17 cellular contexts compared by ENCODE assay signal in the genomic region with DNA sequence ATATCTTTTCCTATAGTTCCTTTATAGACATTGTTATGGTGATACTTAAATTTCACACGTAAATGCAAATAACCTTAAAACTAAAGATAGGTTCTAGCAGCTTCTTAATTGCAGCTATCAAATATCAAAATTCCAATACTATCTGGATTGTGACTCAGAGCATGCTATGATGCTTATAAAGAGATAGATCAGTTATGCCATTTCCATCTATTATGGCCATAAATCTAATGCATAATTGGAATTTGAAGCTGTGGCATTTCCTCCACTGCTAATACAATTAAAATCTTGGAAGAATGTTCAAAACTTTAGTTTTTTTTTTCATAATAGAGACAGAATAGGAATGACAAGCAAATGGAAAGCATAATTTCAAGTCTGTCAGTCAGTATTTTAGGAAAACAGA.
DNase-seq lines count a peak whose midpoint lies in the region; ATAC-seq and TF ChIP-seq lines count a peak whose summit lies in the region.
"Had no signal": no experiment of that assay in that cellular context is flagged by ENCODE, and none has a peak within 500 bp of the region (broad histone marks: within the 10 kb centered on the region; RNA-seq: fewer than 3 reads in every experiment).

No MANE protein-coding gene starts in this region.

- intact Hi-C loops in sciatic nerve (cut with DNase I): no loop called here

- POLR2A ChIA-PET in SK-N-SH (lab: Yijun Ruan, JAX): no interaction called here

- no peaks in the 10 kb centered on the region for H3K4me1 Mint-ChIP-seq in neural progenitor cell
- H3K4me1 Mint-ChIP-seq: B cell; CD4-positive, CD25-positive, alpha-beta regulatory T cell; GM23338; H9 had no signal

- H3K4me3 ChIP-seq in SK-N-SH (ENCODE audit: low read depth in 2 of 2, low read length in 1 of 2) (no peak overlapping the region), neural progenitor cell (no peak overlapping the region)
- H3K4me3 ChIP-seq: BLaER1, GM23338 had no signal

- no peak for TF ChIP-seq RAD21 in SK-N-SH (IDR thresholded peaks at IDR 0.05; ENCODE audit: low read length)

- ATAC-seq in sciatic nerve (no peak), HG02763 (IDR thresholded peaks at IDR 0.05; ENCODE audit: unreplicated experiment) (no peak)
- ATAC-seq: CD8-positive, alpha-beta T cell; GM23338 had no signal

- WGBS in SK-N-SH (ENCODE audit: low lambda C conversion rate): 20% methylated on average over 1 of the region's 1 CpG

- H3K36me3 Mint-ChIP-seq in neural progenitor cell: no peaks in the 10 kb centered on the region
- H3K36me3 Mint-ChIP-seq: CD4-positive, CD25-positive, alpha-beta regulatory T cell; CD8-positive, alpha-beta T cell had no signal

- H3K4me3 Mint-ChIP-seq in neural progenitor cell: no peak overlapping the region
- H3K4me3 Mint-ChIP-seq: B cell; CD4-positive, CD25-positive, alpha-beta regulatory T cell; CD8-positive, alpha-beta T cell; GM23338; H9 had no signal

- H2AFZ ChIP-seq in SK-N-SH (ENCODE audit: low read depth) (peak overlapping the region; percentile 62; the same call in 1 of the 2 replicates), neural progenitor cell (replicated peaks) (peak overlapping the region; percentile 1)
- H2AFZ ChIP-seq: GM23338 had no signal

- no peak for TF ChIP-seq CTCF in SK-N-SH (IDR thresholded peaks at IDR 0.05)
- no peak for TF ChIP-seq CTCF in neural progenitor cell (IDR thresholded peaks at IDR 0.05)

- H3K27me3 ChIP-seq in SK-N-SH (ENCODE audit: insufficient read depth): no peaks in the 10 kb centered on the region
- H3K27me3 ChIP-seq in neural progenitor cell: no peaks in the 10 kb centered on the region
- H3K27me3 ChIP-seq: BLaER1 had no signal

- CTCF ChIA-PET in SK-N-SH (lab: Yijun Ruan, JAX): no interaction called here

- H3K27me3 Mint-ChIP-seq in neural progenitor cell (ENCODE audit: insufficient read depth, low read depth): no peaks in the 10 kb centered on the region
- H3K27me3 Mint-ChIP-seq: B cell; CD4-positive, CD25-positive, alpha-beta regulatory T cell had no signal

- H3K9me3 ChIP-seq in SK-N-SH (no peaks in the 10 kb centered on the region), neural progenitor cell (ENCODE audit: low read depth) (no peaks in the 10 kb centered on the region)
- H3K9me3 ChIP-seq: BLaER1, Caco-2 had no signal

- DNase-seq in EL (peak; percentile 30), SK-N-SH (no peak), neural progenitor cell (ENCODE audit: low spot score) (no peak), NCI-H2081 (lab: John Stamatoyannopoulos, UW) (no peak), sciatic nerve (ENCODE audit: low spot score) (no peak)
- DNase-seq: Caco-2; CD4-positive, CD25-positive, alpha-beta regulatory T cell; CD8-positive, alpha-beta T cell; DMS153; DND-41; GF-D8; H9 had no signal

- H3K9ac ChIP-seq in SK-N-SH (no peak overlapping the region), neural progenitor cell (no peak overlapping the region)
- H3K9ac ChIP-seq: BLaER1 had no signal

- H3K9me3 Mint-ChIP-seq in neural progenitor cell: no peaks in the 10 kb centered on the region
- H3K9me3 Mint-ChIP-seq: CD4-positive, CD25-positive, alpha-beta regulatory T cell; CD8-positive, alpha-beta T cell; GM23338; H9 had no signal

- peak; percentile 53 to 87 for TF ChIP-seq EP300 in SK-N-SH (IDR thresholded peaks at IDR 0.05; ENCODE audit: borderline replicate concordance in 1 of 2, low read depth in 1 of 2, low read length in 1 of 2)

- H3F3A ChIP-seq in SK-N-SH (replicated peaks; ENCODE audit: insufficient read depth) (peaks cover 8% of the 10 kb centered on the region), neural progenitor cell (ENCODE audit: low read depth) (no peaks in the 10 kb centered on the region)

- H4K20me1 ChIP-seq in SK-N-SH (ENCODE audit: insufficient read depth) (no peaks in the 10 kb centered on the region), neural progenitor cell (ENCODE audit: low read depth) (no peaks in the 10 kb centered on the region)
- H4K20me1 ChIP-seq: BLaER1 had no signal

- no peak overlapping the region for H3K27ac ChIP-seq in SK-N-SH (ENCODE audit: low read depth in 2 of 2, low read length in 1 of 2)
- H3K27ac ChIP-seq in neural progenitor cell: no peak overlapping the region
- H3K27ac ChIP-seq: BLaER1, C4-2B had no signal

- H3K9me2 ChIP-seq in SK-N-SH: no peaks in the 10 kb centered on the region

- peaks cover 0 to 16% of the 10 kb centered on the region in 2 experiments; a peak in 1 of 4 replicates for H3K4me1 ChIP-seq in SK-N-SH (ENCODE audit: control insufficient read depth in 1 of 2, insufficient read depth in 2 of 2, low read depth in 1 of 2, low read length in 1 of 2)
- H3K4me1 ChIP-seq in neural progenitor cell: no peaks in the 10 kb centered on the region
- H3K4me1 ChIP-seq: BLaER1, Caco-2 had no signal

- H3K36me3 ChIP-seq in SK-N-SH (replicated peaks in 1 of 2; ENCODE audit: control insufficient read depth in 1 of 2, insufficient read depth in 2 of 2, low read length in 1 of 2): no peaks in the 10 kb centered on the region
- no peaks in the 10 kb centered on the region for H3K36me3 ChIP-seq in neural progenitor cell
- H3K36me3 ChIP-seq: BLaER1 had no signal

- no peak overlapping the region for H3K4me2 ChIP-seq in SK-N-SH
- no peak overlapping the region for H3K4me2 ChIP-seq in neural progenitor cell
- H3K4me2 ChIP-seq: BLaER1, GM23338 had no signal

- no peaks in the 10 kb centered on the region for H3K79me2 ChIP-seq in SK-N-SH (ENCODE audit: insufficient read depth)
- H3K79me2 ChIP-seq in neural progenitor cell (ENCODE audit: low read depth): no peaks in the 10 kb centered on the region

- H3K27ac Mint-ChIP-seq in neural progenitor cell: no peak overlapping the region
- H3K27ac Mint-ChIP-seq: B cell; CD4-positive, CD25-positive, alpha-beta regulatory T cell; CD8-positive, alpha-beta T cell; GM23338; H9 had no signal

TF ChIP-seq in SK-N-SH, 30 proteins besides CTCF, POLR2A, EP300 and RAD21 (continues in another document):
- peak; percentile 41; the same call in 1 of the 2 replicates for TF ChIP-seq POLR2AphosphoS5 (IDR thresholded peaks at IDR 0.05; ENCODE audit: low read depth, low read length)
- TF ChIP-seq IRF3 (IDR thresholded peaks at IDR 0.05; ENCODE audit: low read depth, low read length): no peak
- peak; percentile 84 for TF ChIP-seq JUND (IDR thresholded peaks at IDR 0.05)
- no peak for TF ChIP-seq USF1 (IDR thresholded peaks at IDR 0.05; ENCODE audit: borderline replicate concordance, low read depth)
- peak; percentile 68 for TF ChIP-seq FOXM1 (IDR thresholded peaks at IDR 0.05; ENCODE audit: low read depth)
- no peak for TF ChIP-seq NRF1 (IDR thresholded peaks at IDR 0.05; ENCODE audit: low read depth, low read length)
- TF ChIP-seq NFIC (IDR thresholded peaks at IDR 0.05; ENCODE audit: borderline replicate concordance): peak; percentile 64; the same call in 1 of the 2 replicates
- 0 out of 2 replicates have a peak, but pooled peaks have one; percentile 26 for TF ChIP-seq MEF2A (IDR thresholded peaks at IDR 0.05; ENCODE audit: borderline replicate concordance, low read depth)
- TF ChIP-seq, protein P1, sequence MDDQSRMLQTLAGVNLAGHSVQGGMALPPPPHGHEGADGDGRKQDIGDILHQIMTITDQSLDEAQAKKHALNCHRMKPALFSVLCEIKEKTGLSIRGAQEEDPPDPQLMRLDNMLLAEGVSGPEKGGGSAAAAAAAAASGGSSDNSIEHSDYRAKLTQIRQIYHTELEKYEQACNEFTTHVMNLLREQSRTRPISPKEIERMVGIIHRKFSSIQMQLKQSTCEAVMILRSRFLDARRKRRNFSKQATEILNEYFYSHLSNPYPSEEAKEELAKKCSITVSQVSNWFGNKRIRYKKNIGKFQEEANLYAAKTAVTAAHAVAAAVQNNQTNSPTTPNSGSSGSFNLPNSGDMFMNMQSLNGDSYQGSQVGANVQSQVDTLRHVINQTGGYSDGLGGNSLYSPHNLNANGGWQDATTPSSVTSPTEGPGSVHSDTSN (IDR thresholded peaks at IDR 0.05): peak; percentile 96
- TF ChIP-seq SIN3A (IDR thresholded peaks at IDR 0.05; ENCODE audit: borderline replicate concordance, low read depth, low read length): no peak
